Comparison of ENCODE assay signal across 19 cellular contexts in genomic region chr4:59598233-59598618, GRCh38.
"Had no signal": no experiment of that assay in that cellular context is flagged by ENCODE, and none has a peak within 500 bp of the region (broad histone marks: within the 10 kb centered on the region; RNA-seq: fewer than 3 reads in every experiment).

No MANE protein-coding gene starts in this region.

- H3K27ac Mint-ChIP-seq: activated naive CD8-positive, alpha-beta T cell treated with anti-CD3 and anti-CD28 coated beads for 36 hours; effector memory CD8-positive, alpha-beta T cell; mesothelial cell of epicardium; nephron; T-helper 1 cell treated with Interleukin-12 subunit alpha and Interleukin-12 subunit beta and Interleukin-4 antibody, amounts not matched to agents 30 μg/mL and 1 μg/mL, for 36 hours had no signal

- H3K27ac ChIP-seq: epithelial cell of prostate, gastrocnemius medialis, heart left ventricle, VCaP had no signal

- H3K36me3 ChIP-seq: gastrocnemius medialis, heart left ventricle had no signal

- H3K9me3 Mint-ChIP-seq: activated naive CD8-positive, alpha-beta T cell treated with anti-CD3 and anti-CD28 coated beads for 36 hours had no signal

- H3K9me3 ChIP-seq: gastrocnemius medialis had no signal

- H3K4me3 ChIP-seq: gastrocnemius medialis, heart left ventricle had no signal

- ATAC-seq: effector memory CD8-positive, alpha-beta T cell; gastrocnemius medialis; heart left ventricle had no signal

- H3K4me1 ChIP-seq: gastrocnemius medialis, heart left ventricle had no signal

- DNase-seq: activated CD4-positive, CD25-positive, alpha-beta regulatory T cell treated with anti-CD3 and anti-CD28 coated beads, Interleukin-2, amount 50 U/mL, for 72 hours; activated naive CD8-positive, alpha-beta T cell treated with anti-CD3 and anti-CD28 coated beads for 36 hours; cerebellar nuclear complex; dermis blood vessel endothelial cell; effector memory CD8-positive, alpha-beta T cell; gastrocnemius medialis; heart left ventricle; kidney glomerular epithelial cell; SIG-M5; stimulated activated CD4-positive, alpha-beta T cell treated with anti-CD3 and anti-CD28 coated beads, Interleukin-12 subunit alpha, Interleukin-12 subunit beta, amount 100 ng/mL, for 4 hours; stimulated activated CD4-positive, alpha-beta T cell treated with anti-CD3 and anti-CD28 coated beads, Interleukin-2, amount 100 ng/mL, for 24 hours; stimulated activated naive CD4-positive, alpha-beta T cell treated with Interleukin-2 at 50 U/mL for 16 hours; trophoblast cell had no signal

- H3K36me3 Mint-ChIP-seq: activated naive CD8-positive, alpha-beta T cell treated with anti-CD3 and anti-CD28 coated beads for 36 hours; brain; mesothelial cell of epicardium had no signal

- H3K4me1 Mint-ChIP-seq: activated naive CD8-positive, alpha-beta T cell treated with anti-CD3 and anti-CD28 coated beads for 36 hours; brain; mesothelial cell of epicardium; nephron had no signal

- H3K27me3 Mint-ChIP-seq: activated naive CD8-positive, alpha-beta T cell treated with anti-CD3 and anti-CD28 coated beads for 36 hours; effector memory CD8-positive, alpha-beta T cell had no signal

- H3K27me3 ChIP-seq: gastrocnemius medialis, heart left ventricle had no signal

- H3K4me3 Mint-ChIP-seq: activated naive CD8-positive, alpha-beta T cell treated with anti-CD3 and anti-CD28 coated beads for 36 hours; brain; effector memory CD8-positive, alpha-beta T cell; mesothelial cell of epicardium; nephron; T-helper 1 cell treated with Interleukin-12 subunit alpha and Interleukin-12 subunit beta and Interleukin-4 antibody, amounts not matched to agents 30 μg/mL and 1 μg/mL, for 36 hours had no signal
